ENCODE assay signal across 8 cellular contexts in genomic region chr18:55586841-55587240, GRCh38. TPM values are rescaled to one million over a fixed set of nuclear protein-coding genes. Genes with fewer than 3 reads are reported as not detected.
DNase-seq lines count a peak whose midpoint lies in the region; ATAC-seq and TF ChIP-seq lines count a peak whose summit lies in the region.

No MANE protein-coding gene starts in this region.

- H3K27me3 ChIP-seq in OCI-LY1 (ENCODE audit: insufficient read depth, low read length), result no peaks in the 10 kb centered on the region
- no peaks in the 10 kb centered on the region for H3K27me3 ChIP-seq in trophoblast cell (ENCODE audit: insufficient read depth, low read length)

- no peak overlapping the region for H4K12ac ChIP-seq in trophoblast cell (ENCODE audit: low read depth, low read length)

- no peaks in the 10 kb centered on the region for H3K9me2 ChIP-seq in OCI-LY1 (ENCODE audit: low read depth, low read length)

- peaks cover 39% of the 10 kb centered on the region for H3K4me1 ChIP-seq in OCI-LY1 (ENCODE audit: insufficient read depth, low read length, severe bottlenecking)
- H3K4me1 ChIP-seq in trophoblast cell (ENCODE audit: control insufficient read depth in 1 of 2, insufficient read depth in 2 of 2, low read length in 2 of 2), result peaks cover 4 to 6% of the 10 kb centered on the region in 2 experiments

- H4K8ac ChIP-seq in trophoblast cell (ENCODE audit: low read depth, low read length), result no peak overlapping the region

- H4K20me1 ChIP-seq in OCI-LY1 (ENCODE audit: insufficient read depth, low read length), result no peaks in the 10 kb centered on the region

- no peak overlapping the region for H3K4ac ChIP-seq in trophoblast cell (ENCODE audit: low read depth, low read length)

- H3K36me3 ChIP-seq in OCI-LY1 (ENCODE audit: insufficient read depth, low read length), result peaks cover 23% of the 10 kb centered on the region; the same call in 1 of the 2 replicates
- no peaks in the 10 kb centered on the region for H3K36me3 ChIP-seq in trophoblast cell (ENCODE audit: control insufficient read depth in 1 of 2, insufficient read depth in 2 of 2, low read length in 2 of 2)

- DNase-seq in NCI-H2107 treated with DMSO at 0.1 percent for 48 hours (lab: John Stamatoyannopoulos, UW; ENCODE audit: unreplicated experiment), result peak; percentile 81
- no peak for DNase-seq in NCI-H2107 (lab: John Stamatoyannopoulos, UW)
- DNase-seq in epithelial cell of prostate (ENCODE audit: low read depth, low spot score), result no peak
- DNase-seq in trophoblast cell, result no peak
- no peak for DNase-seq in NOMO-1 (lab: John Stamatoyannopoulos, UW; ENCODE audit: unreplicated experiment in 2 of 2)
- no peak for DNase-seq in NCI-H2029 (lab: John Stamatoyannopoulos, UW)

- peaks cover 50% of the 10 kb centered on the region for H3K79me2 ChIP-seq in OCI-LY1 (ENCODE audit: insufficient read depth, low read length)
- peaks cover 7% of the 10 kb centered on the region for H3K79me2 ChIP-seq in trophoblast cell (ENCODE audit: control insufficient read depth, insufficient read depth, low read length, poor library complexity)

- peaks cover 12% of the 10 kb centered on the region for H3K79me1 ChIP-seq in trophoblast cell (ENCODE audit: low read length)

- no CpG with 5 or more reads among the region's 7 CpGs for WGBS in trophoblast cell (ENCODE audit: extremely low coverage, insufficient coverage, insufficient read length)

- no peak overlapping the region for H2AFZ ChIP-seq in OCI-LY1 (ENCODE audit: low read length)
- H2AFZ ChIP-seq in trophoblast cell (ENCODE audit: insufficient read depth, low read length, poor library complexity), result no peak overlapping the region

- no peak for TF ChIP-seq CTCF in OCI-LY1 (IDR thresholded peaks at IDR 0.05; ENCODE audit: low read length)

- H3K4me2 ChIP-seq in OCI-LY1 (ENCODE audit: low read length), result peak overlapping the region; percentile 80
- peak overlapping the region; percentile 71 for H3K4me2 ChIP-seq in trophoblast cell (ENCODE audit: low read length)

- ATAC-seq in GM18502 (IDR thresholded peaks at IDR 0.05; ENCODE audit: poor library complexity, unreplicated experiment), result no peak

- H3K9ac ChIP-seq in OCI-LY1 (ENCODE audit: low read length) (peak overlapping the region; percentile 71), trophoblast cell (ENCODE audit: low read length) (peak overlapping the region; percentile 30)

- H2AK5ac ChIP-seq in trophoblast cell (ENCODE audit: low read length), result no peak overlapping the region

- H3K9me3 ChIP-seq in OCI-LY1 (ENCODE audit: low read length) (no peaks in the 10 kb centered on the region), trophoblast cell (ENCODE audit: insufficient read depth, low read depth, low read length) (no peaks in the 10 kb centered on the region)

- H3K18ac ChIP-seq in trophoblast cell (ENCODE audit: low read length), result no peak overlapping the region

- H3K14ac ChIP-seq in trophoblast cell (ENCODE audit: low read length), result no peak overlapping the region

- H2BK12ac ChIP-seq in trophoblast cell (ENCODE audit: low read length), result no peak overlapping the region

- no peak overlapping the region for H2BK120ac ChIP-seq in trophoblast cell (ENCODE audit: insufficient read depth, low read length, poor library complexity)

- H4K91ac ChIP-seq in trophoblast cell (ENCODE audit: low read depth, low read length), result peak overlapping the region; percentile 28

- H3K23ac ChIP-seq in trophoblast cell (ENCODE audit: low read length), result no peak overlapping the region

- peak overlapping the region; percentile 39 for H2BK5ac ChIP-seq in trophoblast cell (ENCODE audit: low read depth, low read length, poor library complexity)

- H3K4me3 ChIP-seq in OCI-LY1 (ENCODE audit: low read depth, low read length, poor library complexity, severe bottlenecking) (peak overlapping the region; percentile 75), trophoblast cell (ENCODE audit: low read depth, low read length) (no peak overlapping the region)

- H3F3A ChIP-seq in OCI-LY1 (ENCODE audit: insufficient read depth, low read length), result no peaks in the 10 kb centered on the region; the same call in 1 of the 2 replicates

- H3K27ac ChIP-seq in OCI-LY1 (ENCODE audit: low read depth, low read length, poor library complexity, severe bottlenecking), result peak overlapping the region; percentile 84
- H3K27ac ChIP-seq in epithelial cell of prostate, result peak overlapping the region; percentile 69
- H3K27ac ChIP-seq in trophoblast cell (ENCODE audit: low read depth, low read length), result peak overlapping the region; percentile 36

RNA-seq across cellular contexts. Expression of gene TCF4, which starts 1.2 kb away (rescaled TPM):
- 71.8 and 73.1 TPM in 2 replicates for polyA plus RNA-seq in trophoblast cell (2013)
